17 cellular contexts compared by ENCODE assay signal in genomic region chr5:16826379-16827125, GRCh38.
DNase-seq lines count a peak whose midpoint lies in the region; ATAC-seq and TF ChIP-seq lines count a peak whose summit lies in the region.
"Had no signal": no experiment of that assay in that cellular context is flagged by ENCODE, and none has a peak within 500 bp of the region (broad histone marks: within the 10 kb centered on the region; RNA-seq: fewer than 3 reads in every experiment).

No MANE protein-coding gene starts in this region.

- H3K27ac ChIP-seq in GM23338 (ENCODE audit: low read depth) (0 out of 2 replicates have a peak overlapping the region, but pooled peaks have one; percentile 22), substantia nigra (ENCODE audit: low read depth, low read length, poor library complexity, severe bottlenecking) (no peak overlapping the region)
- H3K27ac ChIP-seq: A549, SJSA1 had no signal

- peaks cover 24% of the 10 kb centered on the region; the same call in 1 of the 2 replicates for H3K79me2 ChIP-seq in GM23338 (replicated peaks; ENCODE audit: insufficient read depth)

- no peak overlapping the region for H2AFZ ChIP-seq in GM23338

- H3K4me1 ChIP-seq in GM23338 (ENCODE audit: insufficient read depth): peaks cover 4% of the 10 kb centered on the region; the same call in 1 of the 2 replicates
- H3K4me1 ChIP-seq: BE2C, SJSA1 had no signal

- ATAC-seq in GM23338: no peak
- ATAC-seq in HG03139 (IDR thresholded peaks at IDR 0.05; ENCODE audit: unreplicated experiment): no peak
- ATAC-seq in activated T-helper 17 cell treated with anti-CD3 and anti-CD28 coated beads, Interleukin-2, amount 50 U/mL, for 72 hours (replicated peaks): no peak
- ATAC-seq: A549, HCT116 had no signal

- no peak overlapping the region for H3K27ac Mint-ChIP-seq in GM23338
- H3K27ac Mint-ChIP-seq in activated T-helper 17 cell treated with anti-CD3 and anti-CD28 coated beads, Interleukin-2, amount 50 U/mL, for 72 hours: no peak overlapping the region
- H3K27ac Mint-ChIP-seq: CD4-positive, alpha-beta T cell had no signal

- no peaks in the 10 kb centered on the region for H3F3A ChIP-seq in GM23338 (replicated peaks; ENCODE audit: low read depth)

- no peaks in the 10 kb centered on the region for H3K27me3 ChIP-seq in GM23338 (ENCODE audit: insufficient read depth)
- H3K27me3 ChIP-seq: BE2C, SJSA1 had no signal

- peaks cover 1% of the 10 kb centered on the region for H3K27me3 Mint-ChIP-seq in GM23338 (ENCODE audit: insufficient read depth, low read depth, poor library complexity)
- peaks cover 6% of the 10 kb centered on the region for H3K27me3 Mint-ChIP-seq in activated T-helper 17 cell treated with anti-CD3 and anti-CD28 coated beads, Interleukin-2, amount 50 U/mL, for 72 hours

- peaks cover 2% of the 10 kb centered on the region; the same call in 1 of the 3 replicates for H3K36me3 Mint-ChIP-seq in GM23338 (ENCODE audit: low read depth)
- no peaks in the 10 kb centered on the region for H3K36me3 Mint-ChIP-seq in activated T-helper 17 cell treated with anti-CD3 and anti-CD28 coated beads, Interleukin-2, amount 50 U/mL, for 72 hours (ENCODE audit: low read depth)

- no peaks in the 10 kb centered on the region for H3K9me3 Mint-ChIP-seq in GM23338
- H3K9me3 Mint-ChIP-seq in activated T-helper 17 cell treated with anti-CD3 and anti-CD28 coated beads, Interleukin-2, amount 50 U/mL, for 72 hours: no peaks in the 10 kb centered on the region
- H3K9me3 Mint-ChIP-seq: CD4-positive, alpha-beta T cell had no signal

- H3K9me2 ChIP-seq in GM23338 (ENCODE audit: insufficient read depth): no peaks in the 10 kb centered on the region

- DNase-seq in AG09319 (ENCODE audit: extremely low read depth, low read depth) (peak; percentile 76), GM23338 (ENCODE audit: low spot score) (no peak), fibroblast of peridontal ligament (ENCODE audit: extremely low read depth) (peak; percentile 66), renal cortical epithelial cell (ENCODE audit: low read depth) (peak; percentile 21), substantia nigra (lab: John Stamatoyannopoulos, UW) (no peak)
- DNase-seq: BE2C; CD4-positive, alpha-beta T cell; DMS79 treated with DMSO at 0.1 percent for 48 hours; MV-4-11; NCI-H1417; NCI-H1930; NCI-H510A had no signal

- H3K4me3 Mint-ChIP-seq in GM23338: no peak overlapping the region
- H3K4me3 Mint-ChIP-seq in activated T-helper 17 cell treated with anti-CD3 and anti-CD28 coated beads, Interleukin-2, amount 50 U/mL, for 72 hours: no peak overlapping the region
- H3K4me3 Mint-ChIP-seq: CD4-positive, alpha-beta T cell had no signal

- TF ChIP-seq CTCF in AG09319 (IDR thresholded peaks at IDR 0.05; ENCODE audit: low read depth, low read length): peak; percentile 7
- TF ChIP-seq CTCF in GM23338 (conservative IDR thresholded peaks at IDR 0.05; ENCODE audit: low read depth in 2 of 2): no peak

- no peak overlapping the region for H3K4me2 ChIP-seq in GM23338
- H3K4me2 ChIP-seq: A549 had no signal

- peaks cover 2% of the 10 kb centered on the region; the same call in 1 of the 2 replicates for H4K20me1 ChIP-seq in GM23338 (replicated peaks; ENCODE audit: insufficient read depth)

- H3K4me1 Mint-ChIP-seq in GM23338: no peaks in the 10 kb centered on the region
- no peaks in the 10 kb centered on the region for H3K4me1 Mint-ChIP-seq in activated T-helper 17 cell treated with anti-CD3 and anti-CD28 coated beads, Interleukin-2, amount 50 U/mL, for 72 hours

- no peaks in the 10 kb centered on the region for H3K36me3 ChIP-seq in GM23338 (ENCODE audit: insufficient read depth)
- H3K36me3 ChIP-seq: BE2C had no signal

- no peak overlapping the region for H3K4me3 ChIP-seq in GM23338
- H3K4me3 ChIP-seq: A549, SJSA1 had no signal

TF ChIP-seq in GM23338, 12 proteins besides CTCF, POLR2A, EP300 and RAD21:
- TF ChIP-seq ZNF331 (CRISPR knock-in tag; IDR thresholded peaks at IDR 0.05; ENCODE audit: low read depth) (no peak), JUNB (IDR thresholded peaks at IDR 0.05; ENCODE audit: unreplicated experiment) (no peak), NANOG (IDR thresholded peaks at IDR 0.05; ENCODE audit: borderline replicate concordance) (no peak), POLR2AphosphoS5 (IDR thresholded peaks at IDR 0.05; ENCODE audit: low read depth) (no peak), EZH2phosphoT487 (IDR thresholded peaks at IDR 0.05; ENCODE audit: unreplicated experiment) (no peak), CREB1 (CRISPR knock-in tag; IDR thresholded peaks at IDR 0.05; ENCODE audit: low read depth) (no peak), ETS1 (IDR thresholded peaks at IDR 0.05) (no peak)

Comparison
In these comparisons a context has a peak if more than half of its experiments do, and no peak if none do; other contexts are left out.
1. DNase-seq: peak in AG09319 (single experiment), fibroblast of peridontal ligament (single experiment) and renal cortical epithelial cell (single experiment); none in GM23338 (single experiment) and substantia nigra (0 of 49).